Comparison of ENCODE assay signal across 21 cellular contexts in genomic region chr4:102778720-102779119, GRCh38. TPM values are rescaled to one million over a fixed set of nuclear protein-coding genes. Genes with fewer than 3 reads are reported as not detected.
DNase-seq lines count a peak whose midpoint lies in the region; ATAC-seq and TF ChIP-seq lines count a peak whose summit lies in the region.
"Had no signal": no experiment of that assay in that cellular context is flagged by ENCODE, and none has a peak within 500 bp of the region (broad histone marks: within the 10 kb centered on the region; RNA-seq: fewer than 3 reads in every experiment).

No MANE protein-coding gene starts in this region.

- intact Hi-C loops in Calu3 (cut with micrococcal nuclease; ENCODE audit: unreplicated experiment), result no loop called here
- intact Hi-C loops in activated T-helper 2 cell treated with anti-CD3 and anti-CD28 coated beads, Interferon-gamma antibody, Interleukin-2, Interleukin-4, amounts not matched to agents 10 μg/mL and 5 μg/mL and 100 μg/mL, durations not matched to agents 14 hours and 24 hours and 36 hours (cut with micrococcal nuclease), result no loop called here

- no peak overlapping the region for H3K27ac Mint-ChIP-seq in Calu3 (ENCODE audit: unreplicated experiment)
- no peak overlapping the region for H3K27ac Mint-ChIP-seq in activated T-helper 2 cell treated with anti-CD3 and anti-CD28 coated beads, Interferon-gamma antibody, Interleukin-2, Interleukin-4, amounts not matched to agents 10 μg/mL and 5 μg/mL and 100 μg/mL, durations not matched to agents 14 hours and 24 hours and 36 hours
- H3K27ac Mint-ChIP-seq: brain, neural progenitor cell had no signal

- no peak for TF ChIP-seq CTCF in Calu3 (IDR thresholded peaks at IDR 0.05; ENCODE audit: unreplicated experiment)

- H3K9me3 Mint-ChIP-seq in Calu3 (ENCODE audit: low read depth, unreplicated experiment), result no peaks in the 10 kb centered on the region
- H3K9me3 Mint-ChIP-seq in activated T-helper 2 cell treated with anti-CD3 and anti-CD28 coated beads, Interferon-gamma antibody, Interleukin-2, Interleukin-4, amounts not matched to agents 10 μg/mL and 5 μg/mL and 100 μg/mL, durations not matched to agents 14 hours and 24 hours and 36 hours, result no peaks in the 10 kb centered on the region
- H3K9me3 Mint-ChIP-seq: brain, neural progenitor cell had no signal

- DNase-seq in Calu3 (peak; percentile 56), NCI-H2029 (lab: John Stamatoyannopoulos, UW) (peak; percentile 55), dermis blood vessel endothelial cell (peak; percentile 14), lung microvascular endothelial cell (ENCODE audit: low read depth in 2 of 2) (peak; percentile 30 to 48), OCI-M2 (lab: John Stamatoyannopoulos, UW; ENCODE audit: unreplicated experiment) (no peak)
- DNase-seq in activated T-helper 2 cell treated with anti-CD3 and anti-CD28 coated beads, Interferon-gamma antibody, Interleukin-2, Interleukin-4, amounts not matched to agents 10 μg/mL and 5 μg/mL and 100 μg/mL, durations not matched to agents 14 hours and 24 hours and 36 hours (ENCODE audit: low spot score), result no peak
- DNase-seq in effector CD4-positive, alpha-beta T cell, result no peak
- DNase-seq: activated naive CD4-positive, alpha-beta T cell treated with Interleukin-2 at 50 U/mL for 16 hours; effector CD8-positive, alpha-beta T cell; foreskin fibroblast; mesenchymal stem cell; NCI-H1417 treated with DMSO at 0.1 percent for 48 hours; NCI-H524; stimulated activated CD4-positive, alpha-beta T cell treated with anti-CD3 and anti-CD28 coated beads, Interleukin-2, amount 100 ng/mL, for 48 hours; stimulated activated CD8-positive, alpha-beta memory T cell treated with anti-CD3 and anti-CD28 coated beads, Interleukin-4, amount 100 ng/mL, for 48 hours; SW 1271 had no signal

- no peak for ATAC-seq in HG03457 (IDR thresholded peaks at IDR 0.05; ENCODE audit: unreplicated experiment)
- ATAC-seq: Panc1, sciatic nerve had no signal

- H3K4me3 Mint-ChIP-seq in Calu3 (ENCODE audit: low read depth, unreplicated experiment), result peak overlapping the region; percentile 33
- no peak overlapping the region for H3K4me3 Mint-ChIP-seq in activated T-helper 2 cell treated with anti-CD3 and anti-CD28 coated beads, Interferon-gamma antibody, Interleukin-2, Interleukin-4, amounts not matched to agents 10 μg/mL and 5 μg/mL and 100 μg/mL, durations not matched to agents 14 hours and 24 hours and 36 hours (ENCODE audit: low read depth)
- H3K4me3 Mint-ChIP-seq: brain, neural progenitor cell had no signal

- H3K4me1 Mint-ChIP-seq in Calu3 (ENCODE audit: low read depth, unreplicated experiment), result peaks cover 23% of the 10 kb centered on the region
- peaks cover 3% of the 10 kb centered on the region for H3K4me1 Mint-ChIP-seq in activated T-helper 2 cell treated with anti-CD3 and anti-CD28 coated beads, Interferon-gamma antibody, Interleukin-2, Interleukin-4, amounts not matched to agents 10 μg/mL and 5 μg/mL and 100 μg/mL, durations not matched to agents 14 hours and 24 hours and 36 hours (ENCODE audit: low read depth)
- H3K4me1 Mint-ChIP-seq: brain, neural progenitor cell had no signal

- CTCF ChIA-PET in Calu3 (lab: Charles Lee), result no interaction called here

- BruUV-seq in Calu3 (replicated peaks; lab: Mats Ljungman, UMichigan), result no TSS peak

- H3K36me3 Mint-ChIP-seq in Calu3 (ENCODE audit: insufficient read depth, unreplicated experiment), result no peaks in the 10 kb centered on the region
- H3K36me3 Mint-ChIP-seq in activated T-helper 2 cell treated with anti-CD3 and anti-CD28 coated beads, Interferon-gamma antibody, Interleukin-2, Interleukin-4, amounts not matched to agents 10 μg/mL and 5 μg/mL and 100 μg/mL, durations not matched to agents 14 hours and 24 hours and 36 hours (ENCODE audit: low read depth), result no peaks in the 10 kb centered on the region
- H3K36me3 Mint-ChIP-seq: brain, neural progenitor cell had no signal

- H3K27me3 Mint-ChIP-seq in Calu3 (ENCODE audit: unreplicated experiment), result no peaks in the 10 kb centered on the region
- peaks cover 16% of the 10 kb centered on the region for H3K27me3 Mint-ChIP-seq in activated T-helper 2 cell treated with anti-CD3 and anti-CD28 coated beads, Interferon-gamma antibody, Interleukin-2, Interleukin-4, amounts not matched to agents 10 μg/mL and 5 μg/mL and 100 μg/mL, durations not matched to agents 14 hours and 24 hours and 36 hours (ENCODE audit: low read depth)
- H3K27me3 Mint-ChIP-seq: brain had no signal

RNA-seq across cellular contexts. Expression of gene MANBA, which starts 18.0 kb away (rescaled TPM):
- total RNA-seq in Calu3 (2022) (11.7 and 13.6 TPM in 2 replicates), dermis blood vessel endothelial cell (15.6 and 25.7 TPM in 2 replicates), lung microvascular endothelial cell (6.8 and 9.1 TPM in 2 replicates)
- 9.4 and 11.3 TPM in 2 replicates for total RNA-seq in activated T-helper 2 cell treated with anti-CD3 and anti-CD28 coated beads, Interferon-gamma antibody, Interleukin-2, Interleukin-4, amounts not matched to agents 10 μg/mL and 5 μg/mL and 100 μg/mL, durations not matched to agents 14 hours and 24 hours and 36 hours

RNA-seq across cellular contexts. Expression of gene UBE2D3, which starts 48.6 kb away (rescaled TPM):
- total RNA-seq in Calu3 (2022), result 235 and 243 TPM in 2 replicates
- total RNA-seq in dermis blood vessel endothelial cell, result 313 and 433 TPM in 2 replicates
- 247 and 276 TPM in 2 replicates for total RNA-seq in lung microvascular endothelial cell
- 429 and 432 TPM in 2 replicates for total RNA-seq in activated T-helper 2 cell treated with anti-CD3 and anti-CD28 coated beads, Interferon-gamma antibody, Interleukin-2, Interleukin-4, amounts not matched to agents 10 μg/mL and 5 μg/mL and 100 μg/mL, durations not matched to agents 14 hours and 24 hours and 36 hours

Comparison
In these comparisons a context has a peak if more than half of its experiments do, and no peak if none do; other contexts are left out.
1. DNase-seq: peak in Calu3 (single experiment), NCI-H2029 (single experiment), dermis blood vessel endothelial cell (single experiment) and lung microvascular endothelial cell (2 of 2); none in OCI-M2 (single experiment), activated T-helper 2 cell treated with anti-CD3 and anti-CD28 coated beads, Interferon-gamma antibody, Interleukin-2, Interleukin-4, amounts not matched to agents 10 μg/mL and 5 μg/mL and 100 μg/mL, durations not matched to agents 14 hours and 24 hours and 36 hours (single experiment) and effector CD4-positive, alpha-beta T cell (single experiment).